1 cellular context compared by ENCODE assay signal in genomic region chr6:83853178-83853967, GRCh38.
TF ChIP-seq lines count a peak whose summit lies in the region.

RIPPLY2 (plus strand) TSS chr6:83853360; CDS start chr6:83853417, 57 bp downstream.

TF ChIP-seq in HEK293, 187 proteins besides CTCF, POLR2A, EP300 and RAD21 (continued from another document and continues in another):
- TF ChIP-seq ZNF18 (tag by site-specific recombination; IDR thresholded peaks at IDR 0.05) (peak; percentile 86), ZNF398 (tag by site-specific recombination; IDR thresholded peaks at IDR 0.05) (peak; percentile 97), ZNF214 (tag by site-specific recombination; IDR thresholded peaks at IDR 0.05; ENCODE audit: borderline replicate concordance) (no peak), ZNF433 (tag by site-specific recombination; IDR thresholded peaks at IDR 0.05; ENCODE audit: low read depth) (no peak), PRDM6 (tag by site-specific recombination; IDR thresholded peaks at IDR 0.05) (no peak; the same call in 1 of the 2 replicates), MYNN (tag by site-specific recombination; IDR thresholded peaks at IDR 0.05; ENCODE audit: borderline replicate concordance) (0 out of 2 replicates have a peak, but pooled peaks have one; percentile 21), ZNF19 (tag by site-specific recombination; IDR thresholded peaks at IDR 0.05; ENCODE audit: low read depth) (no peak), SP3 (tag by site-specific recombination; IDR thresholded peaks at IDR 0.05) (peak; percentile 70), MEIS1 (CRISPR knock-in tag; IDR thresholded peaks at IDR 0.05; ENCODE audit: borderline replicate concordance) (no peak), ZBTB8A (tag by site-specific recombination; IDR thresholded peaks at IDR 0.05) (peak; percentile 98), ZNF274 (IDR thresholded peaks at IDR 0.05; ENCODE audit: low read length) (no peak), ZNF274 (tag by site-specific recombination; IDR thresholded peaks at IDR 0.05; ENCODE audit: borderline replicate concordance) (no peak), ZXDB (tag by site-specific recombination; IDR thresholded peaks at IDR 0.05) (peak; percentile 46; the same call in 1 of the 2 replicates), RBAK (tag by site-specific recombination; IDR thresholded peaks at IDR 0.05) (no peak), ZNF664 (tag by site-specific recombination; IDR thresholded peaks at IDR 0.05) (no peak), ZNF157 (tag by site-specific recombination; IDR thresholded peaks at IDR 0.05) (no peak), ZNF335 (tag by site-specific recombination; conservative IDR thresholded peaks at IDR 0.05) (peak; percentile 79), ZNF501 (tag by site-specific recombination; IDR thresholded peaks at IDR 0.05) (peak; percentile 96), ZBTB17 (tag by site-specific recombination; IDR thresholded peaks at IDR 0.05) (peak; percentile 86), ZNF830 (tag by site-specific recombination; IDR thresholded peaks at IDR 0.05; ENCODE audit: low read depth) (no peak), YY1 (tag by site-specific recombination; IDR thresholded peaks at IDR 0.05) (peak; percentile 26; the same call in 1 of the 2 replicates), ZBTB7A (tag by site-specific recombination; IDR thresholded peaks at IDR 0.05; ENCODE audit: low read depth) (no peak), ZNF132 (tag by site-specific recombination; IDR thresholded peaks at IDR 0.05; ENCODE audit: borderline replicate concordance) (no peak), KLF16 (tag by site-specific recombination; IDR thresholded peaks at IDR 0.05) (peak; percentile 31; the same call in 1 of the 2 replicates), REPIN1 (tag by site-specific recombination; IDR thresholded peaks at IDR 0.05; ENCODE audit: low read depth) (peak; percentile 34; the same call in 1 of the 2 replicates), ATF2 (tag by site-specific recombination; IDR thresholded peaks at IDR 0.05; ENCODE audit: low read depth) (no peak), BCL11A (tag by site-specific recombination; IDR thresholded peaks at IDR 0.05; ENCODE audit: low read depth) (no peak), ZNF558 (tag by site-specific recombination; IDR thresholded peaks at IDR 0.05) (no peak), ZFP41 (tag by site-specific recombination; IDR thresholded peaks at IDR 0.05; ENCODE audit: borderline replicate concordance) (no peak), ZNF2 (tag by site-specific recombination; IDR thresholded peaks at IDR 0.05) (peak; percentile 71; the same call in 1 of the 2 replicates), ELK4 (IDR thresholded peaks at IDR 0.05; ENCODE audit: borderline replicate concordance, low read depth, low read length) (no peak), ZNF292 (tag by site-specific recombination; IDR thresholded peaks at IDR 0.05; ENCODE audit: borderline replicate concordance, low read depth) (no peak), PATZ1 (tag by site-specific recombination; IDR thresholded peaks at IDR 0.05) (peak; percentile 68), ZNF677 (tag by site-specific recombination; IDR thresholded peaks at IDR 0.05) (no peak), ZNF777 (tag by site-specific recombination; IDR thresholded peaks at IDR 0.05; ENCODE audit: borderline replicate concordance) (peak; percentile 92), ZNF10 (tag by site-specific recombination; IDR thresholded peaks at IDR 0.05) (no peak), KLF7 (tag by site-specific recombination; IDR thresholded peaks at IDR 0.05; ENCODE audit: borderline replicate concordance) (0 out of 2 replicates have a peak, but pooled peaks have one; percentile 25), ZNF202 (tag by site-specific recombination; IDR thresholded peaks at IDR 0.05; ENCODE audit: borderline replicate concordance) (peak; percentile 45; the same call in 1 of the 2 replicates), ZNF341 (tag by site-specific recombination; IDR thresholded peaks at IDR 0.05; ENCODE audit: low read depth) (peak; percentile 71; the same call in 1 of the 2 replicates), ZSCAN5A (tag by site-specific recombination; IDR thresholded peaks at IDR 0.05) (no peak; the same call in 1 of the 2 replicates), KLF9 (tag by site-specific recombination; IDR thresholded peaks at IDR 0.05; ENCODE audit: low read depth) (peak; percentile 54; the same call in 1 of the 2 replicates), ZNF561 (tag by site-specific recombination; IDR thresholded peaks at IDR 0.05; ENCODE audit: borderline replicate concordance) (peak; percentile 69; the same call in 1 of the 2 replicates), ZSCAN23 (tag by site-specific recombination; IDR thresholded peaks at IDR 0.05) (0 out of 2 replicates have a peak, but pooled peaks have one; percentile 13), ZNF133 (tag by site-specific recombination; IDR thresholded peaks at IDR 0.05) (no peak), ZNF571 (tag by site-specific recombination; IDR thresholded peaks at IDR 0.05) (no peak), ZNF112 (tag by site-specific recombination; IDR thresholded peaks at IDR 0.05) (no peak), KLF8 (tag by site-specific recombination; IDR thresholded peaks at IDR 0.05) (peak; percentile 66; the same call in 1 of the 2 replicates), ZNF302 (tag by site-specific recombination; IDR thresholded peaks at IDR 0.05; ENCODE audit: low read depth) (no peak), TRIM28 (IDR thresholded peaks at IDR 0.05; ENCODE audit: borderline replicate concordance, low read length) (no peak), ZNF518A (tag by site-specific recombination; conservative IDR thresholded peaks at IDR 0.05; ENCODE audit: low read depth) (no peak), ZNF473 (tag by site-specific recombination; IDR thresholded peaks at IDR 0.05) (no peak)
